ENCODE assay signal across 1 cellular context in the genomic region with DNA sequence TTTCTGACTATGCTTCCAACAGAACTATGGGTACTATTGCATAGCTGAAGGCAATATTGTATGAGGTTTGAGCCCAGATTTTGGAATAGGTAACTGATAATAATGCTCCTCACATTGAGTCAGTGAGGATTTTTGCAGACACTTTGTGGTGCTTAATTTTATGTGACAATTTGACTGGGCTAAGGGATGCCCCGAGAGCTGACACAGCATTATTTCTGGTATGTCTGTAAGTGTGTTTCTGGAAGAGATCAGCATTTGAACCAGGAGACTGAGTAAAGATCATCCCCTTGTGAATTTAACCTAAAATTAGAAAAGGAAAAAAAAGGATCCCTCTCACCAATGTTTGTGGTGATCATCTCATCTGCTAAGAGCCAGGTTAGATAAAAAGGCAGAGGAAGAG.
TF ChIP-seq lines count a peak whose summit lies in the region.

No MANE protein-coding gene starts in this region.

TF ChIP-seq in HepG2, 621 proteins besides CTCF, POLR2A, EP300 and RAD21:
- TF ChIP-seq ZNF780A (CRISPR knock-in tag; IDR thresholded peaks at IDR 0.05) (no peak), MAFF (IDR thresholded peaks at IDR 0.05; ENCODE audit: low read depth, low read length) (peak; percentile 74), MAFK (conservative IDR thresholded peaks at IDR 0.05 in 1 of 2, IDR thresholded peaks at IDR 0.05 in 1 of 2; ENCODE audit: low read length in 2 of 2) (peak; percentile 68 to 86)
